Comparison of ENCODE assay signal across 9 cellular contexts in the genomic region with DNA sequence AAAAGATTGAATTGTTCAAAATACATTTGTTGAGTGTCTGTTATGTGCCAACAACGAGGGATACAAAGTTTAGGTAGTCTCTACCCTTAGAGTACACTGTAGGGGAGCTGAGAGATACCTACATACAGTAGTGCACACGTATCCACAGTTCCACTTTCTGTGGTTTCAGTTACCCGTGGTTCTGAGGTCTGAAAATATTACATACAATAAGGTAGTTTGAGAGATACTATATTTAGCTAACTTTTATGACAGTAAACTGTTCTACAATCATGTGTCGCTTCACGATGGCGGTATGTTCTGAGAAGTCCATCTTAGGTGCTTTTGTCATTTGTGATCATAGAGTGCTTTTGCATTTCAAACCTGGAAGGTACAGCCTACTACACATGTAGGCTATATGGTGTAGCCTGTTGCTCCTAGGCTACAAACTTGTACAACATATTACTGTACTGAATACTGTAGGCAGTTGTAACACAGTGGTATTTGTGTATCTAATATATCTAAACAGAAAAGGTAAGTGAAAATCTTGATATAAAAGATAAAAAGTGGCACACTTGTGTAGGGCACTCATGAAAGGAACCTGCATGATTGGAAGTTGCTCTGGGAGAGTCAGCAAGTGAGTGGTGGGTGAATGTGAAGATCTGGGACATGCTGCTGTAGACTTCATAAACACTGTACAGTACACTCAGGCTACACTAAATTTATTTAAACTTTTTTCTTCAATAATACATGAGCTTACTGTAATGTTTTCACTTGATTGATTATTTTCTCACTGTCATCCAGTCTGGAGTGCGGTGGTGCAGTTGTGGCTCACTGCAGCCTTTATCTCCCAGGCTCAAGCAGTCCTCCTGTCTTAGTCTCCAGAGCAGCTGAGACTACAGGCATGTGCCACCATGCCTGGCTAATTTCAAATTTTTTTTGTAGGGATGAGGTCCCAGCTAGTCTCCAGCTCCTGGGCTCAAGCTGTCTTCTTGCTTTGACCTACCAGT. TPM values are rescaled to one million over a fixed set of nuclear protein-coding genes. Genes with fewer than 3 reads are reported as not detected.
A peak's percentile ranks its signal among the peaks of the same experiment; 100 is the strongest.
DNase-seq lines count a peak whose midpoint lies in the region; ATAC-seq, FAIRE-seq and TF ChIP-seq lines count a peak whose summit lies in the region.
"Had no signal": no experiment of that assay in that cellular context is flagged by ENCODE, and none has a peak within 500 bp of the region (broad histone marks: within the 10 kb centered on the region; RNA-seq: fewer than 3 reads in every experiment).

No MANE protein-coding gene starts in this region.

- ATAC-seq in GM19468 (IDR thresholded peaks at IDR 0.05; ENCODE audit: extremely low read depth, unreplicated experiment) (peak; percentile 4), HG03432 (IDR thresholded peaks at IDR 0.05; ENCODE audit: unreplicated experiment) (peak; percentile 31)
- ATAC-seq in central memory CD8-positive, alpha-beta T cell (replicated peaks; ENCODE audit: extremely low read depth, poor library complexity, severe bottlenecking) = no peak

- H3K4me3 Mint-ChIP-seq in central memory CD8-positive, alpha-beta T cell = peak overlapping the region; percentile 32

- H3K27ac Mint-ChIP-seq in central memory CD8-positive, alpha-beta T cell (ENCODE audit: low read depth) = no peak overlapping the region

- TF ChIP-seq CTCF in sigmoid colon (IDR thresholded peaks at IDR 0.05) (no peak), suprapubic skin (IDR thresholded peaks at IDR 0.05) (no peak), adrenal gland (IDR thresholded peaks at IDR 0.05) (no peak)

- intact Hi-C loops in sigmoid colon (cut with DNase I) = loop anchor here (5.0 to 10.0 kb wide), 2 partner anchors 114 to 341 kb away; partner anchors contain the start of genes CCT2 and YEATS4
- intact Hi-C loops in adrenal gland (cut with DNase I) = no loop called here

- FAIRE-seq in GM12891 (lab: Jason Lieb, UNC) = peak; percentile 68
- FAIRE-seq: endothelial cell of umbilical vein had no signal

- no peaks in the 10 kb centered on the region for H3K9me3 ChIP-seq in sigmoid colon
- H3K9me3 ChIP-seq in suprapubic skin = no peaks in the 10 kb centered on the region
- H3K9me3 ChIP-seq in adrenal gland (replicated peaks in 1 of 3) = no peaks in the 10 kb centered on the region

- 30 to 45% methylated on average over 7 of the region's 7 CpGs for WGBS in sigmoid colon, 2 donors
- WGBS in suprapubic skin = 81% methylated on average over 7 of the region's 7 CpGs
- WGBS in adrenal gland, 4 donors = 74 to 85% (median 78%) methylated on average over 7 of the region's 7 CpGs

- H3K27me3 Mint-ChIP-seq in central memory CD8-positive, alpha-beta T cell = no peaks in the 10 kb centered on the region

- no peak for DNase-seq in GM12891 (ENCODE audit: insufficient read length, low spot score)
- no peak for DNase-seq in central memory CD8-positive, alpha-beta T cell (ENCODE audit: low spot score in 2 of 2)
- DNase-seq in sigmoid colon = no peak
- no peak for DNase-seq in effector CD4-positive, alpha-beta T cell
- no peak for DNase-seq in suprapubic skin (ENCODE audit: low spot score in 2 of 2)
- DNase-seq in adrenal gland = no peak

- H3K27me3 ChIP-seq in sigmoid colon (no peaks in the 10 kb centered on the region), suprapubic skin (no peaks in the 10 kb centered on the region), adrenal gland (no peaks in the 10 kb centered on the region)

- H3K27ac ChIP-seq in sigmoid colon (no peak overlapping the region), suprapubic skin (no peak overlapping the region), adrenal gland (no peak overlapping the region)

- TF ChIP-seq POLR2A in GM12891 (IDR thresholded peaks at IDR 0.05; ENCODE audit: low read depth, low read length) = no peak
- TF ChIP-seq POLR2A in sigmoid colon (IDR thresholded peaks at IDR 0.05) = no peak
- no peak for TF ChIP-seq POLR2A in suprapubic skin (IDR thresholded peaks at IDR 0.05)
- no peak for TF ChIP-seq POLR2A in adrenal gland (IDR thresholded peaks at IDR 0.05)

- H3K36me3 ChIP-seq in sigmoid colon = no peaks in the 10 kb centered on the region
- no peaks in the 10 kb centered on the region for H3K36me3 ChIP-seq in suprapubic skin
- H3K36me3 ChIP-seq in adrenal gland (replicated peaks in 1 of 2) = no peaks in the 10 kb centered on the region

- peaks cover 68% of the 10 kb centered on the region for H3K4me1 Mint-ChIP-seq in central memory CD8-positive, alpha-beta T cell

- TF ChIP-seq EP300 in sigmoid colon (IDR thresholded peaks at IDR 0.05) (no peak), suprapubic skin (IDR thresholded peaks at IDR 0.05) (no peak)

- no peaks in the 10 kb centered on the region for H3K9me3 Mint-ChIP-seq in central memory CD8-positive, alpha-beta T cell

- H3K36me3 Mint-ChIP-seq in central memory CD8-positive, alpha-beta T cell (ENCODE audit: insufficient read depth) = peaks cover 16% of the 10 kb centered on the region

- H3K4me3 ChIP-seq in sigmoid colon (no peak overlapping the region), suprapubic skin (no peak overlapping the region), adrenal gland (no peak overlapping the region)

- H3K4me1 ChIP-seq in sigmoid colon (peaks cover 0 to 82% (median 70%) of the 10 kb centered on the region in 4 donors), suprapubic skin (peaks cover 51% of the 10 kb centered on the region), adrenal gland (replicated peaks in 1 of 2) (peaks cover 36 to 71% of the 10 kb centered on the region in 2 donors)

TF ChIP-seq in GM12891, 5 proteins besides CTCF, POLR2A, EP300 and RAD21:
- TF ChIP-seq POU2F2 (IDR thresholded peaks at IDR 0.05; ENCODE audit: low read depth, low read length) (no peak), SPI1 (IDR thresholded peaks at IDR 0.05; ENCODE audit: low read depth, low read length) (peak; percentile 72)

RNA-seq across cellular contexts. Expression of gene CPSF6, which starts 4.0 kb away (rescaled TPM):
- 67.5 TPM for polyA plus RNA-seq in GM12891 (2012; ENCODE audit: low read depth, missing spikeins)
- total RNA-seq in sigmoid colon (10 to 100 TPM; 33.5 to 96.0 (median 34.8) TPM), suprapubic skin (10 to 100 TPM; 27.4 to 54.2 (median 32.3) TPM), adrenal gland (10 to 100 TPM; 13.2 to 52.0 (median 46.3) TPM)
- polyA plus RNA-seq in sigmoid colon (10 to 100 TPM; 15.0 to 27.4 (median 17.6) TPM), adrenal gland (10 to 100 TPM; 19.1 to 50.9 (median 32.3) TPM)
